16 cellular contexts compared by ENCODE assay signal in the genomic region with DNA sequence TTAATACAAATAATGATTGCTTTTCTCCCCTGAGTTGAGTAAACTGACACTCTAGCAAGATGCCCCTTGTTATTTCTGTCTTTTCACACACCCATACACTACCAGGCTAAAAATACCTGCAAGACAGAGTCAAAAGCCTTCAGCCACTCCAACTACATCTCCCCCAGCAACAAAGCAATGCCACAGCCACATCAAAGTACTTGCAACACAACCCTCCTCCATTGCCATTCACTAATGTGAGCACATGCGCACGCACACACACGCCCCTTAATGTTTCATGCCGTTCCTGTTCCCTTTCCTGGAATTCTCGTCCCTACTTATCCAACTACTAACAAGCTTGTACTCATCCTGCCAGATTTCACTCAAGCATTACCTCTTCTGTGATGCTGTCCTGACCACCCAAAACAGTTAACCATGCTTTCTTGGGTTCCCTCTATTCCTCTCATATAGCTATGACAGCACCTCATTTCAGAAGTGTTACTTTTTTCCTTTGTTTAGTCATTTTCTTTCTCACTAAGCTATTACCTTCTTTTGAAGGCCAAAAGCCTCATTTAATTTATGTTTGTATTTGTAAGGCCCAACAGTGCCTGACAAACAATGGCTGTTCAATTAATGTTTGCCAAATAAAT. TPM values are rescaled to one million over a fixed set of nuclear protein-coding genes. Genes with fewer than 3 reads are reported as not detected.
A peak's percentile ranks its signal among the peaks of the same experiment; 100 is the strongest.
DNase-seq lines count a peak whose midpoint lies in the region; ATAC-seq, FAIRE-seq and TF ChIP-seq lines count a peak whose summit lies in the region.
"Had no signal": no experiment of that assay in that cellular context is flagged by ENCODE, and none has a peak within 500 bp of the region (broad histone marks: within the 10 kb centered on the region; RNA-seq: fewer than 3 reads in every experiment).

No MANE protein-coding gene starts in this region.

- FAIRE-seq in bronchial epithelial cell (lab: Jason Lieb, UNC) = no peak
- peak; percentile 46 for FAIRE-seq in keratinocyte (lab: Jason Lieb, UNC)
- FAIRE-seq: HTR-8/SVneo had no signal

- H3K9me1 ChIP-seq in keratinocyte (ENCODE audit: control insufficient read depth, extremely low read depth, insufficient read depth, low read length) = no peaks in the 10 kb centered on the region

- TF ChIP-seq CTCF in DND-41 (IDR thresholded peaks at IDR 0.05; ENCODE audit: borderline replicate concordance, extremely low read depth, low read length, poor library complexity, severe bottlenecking) (no peak), bronchial epithelial cell (IDR thresholded peaks at IDR 0.05; ENCODE audit: insufficient read depth, low read length, severe bottlenecking) (no peak), keratinocyte (optimal IDR thresholded peaks at IDR 0.05 in 1 of 3, IDR thresholded peaks at IDR 0.05 in 1 of 3, conservative IDR thresholded peaks at IDR 0.05 in 1 of 3; ENCODE audit: extremely low read depth in 1 of 3, insufficient read depth in 2 of 3, low read length in 3 of 3) (no peak)

- H2AFZ ChIP-seq in DND-41 (ENCODE audit: low read depth, low read length) (no peak overlapping the region), keratinocyte (ENCODE audit: control insufficient read depth, low read length) (no peak overlapping the region)

- H3K9ac ChIP-seq in DND-41 (ENCODE audit: low read depth, low read length) = no peak overlapping the region
- no peak overlapping the region for H3K9ac ChIP-seq in keratinocyte (ENCODE audit: control insufficient read depth, extremely low read depth, insufficient read depth, low read length)

- H3K9me3 ChIP-seq in DND-41 (ENCODE audit: insufficient read depth, low read length, severe bottlenecking) (peaks cover 11% of the 10 kb centered on the region), keratinocyte (ENCODE audit: control insufficient read depth, low read depth, low read length) (no peaks in the 10 kb centered on the region)
- H3K9me3 ChIP-seq: testis had no signal

- H4K20me1 ChIP-seq in DND-41 (ENCODE audit: insufficient read depth, low read length) (no peaks in the 10 kb centered on the region), keratinocyte (ENCODE audit: control insufficient read depth, extremely low read depth, insufficient read depth, low read length) (peaks cover 2% of the 10 kb centered on the region)

- H3K4me2 ChIP-seq in DND-41 (ENCODE audit: insufficient read depth, low read length) (no peak overlapping the region), keratinocyte (ENCODE audit: control insufficient read depth, extremely low read depth, insufficient read depth, low read depth, low read length) (no peak overlapping the region)

- H3K27me3 ChIP-seq in DND-41 (ENCODE audit: insufficient read depth, low read length, poor library complexity) = no peaks in the 10 kb centered on the region
- H3K27me3 ChIP-seq in bronchial epithelial cell (ENCODE audit: control insufficient read depth, insufficient read depth, low read length) = no peaks in the 10 kb centered on the region
- H3K27me3 ChIP-seq in keratinocyte (ENCODE audit: control insufficient read depth, extremely low read depth, insufficient read depth, low read length) = no peaks in the 10 kb centered on the region
- H3K27me3 ChIP-seq: testis had no signal

- in situ Hi-C loops in KBM-7 (cut with MboI; ENCODE audit: low pct_unique_long_range_greater_than_20kb, low sequenced_read_pairs) = no loop called here

- H3K36me3 ChIP-seq in DND-41 (ENCODE audit: insufficient read depth, low read length) (peaks cover 22% of the 10 kb centered on the region; the same call in 1 of the 2 replicates), bronchial epithelial cell (ENCODE audit: control insufficient read depth, insufficient read depth, low read length) (no peaks in the 10 kb centered on the region), keratinocyte (ENCODE audit: control insufficient read depth in 2 of 2, extremely low read depth in 1 of 2, insufficient read depth in 2 of 2, low read length in 2 of 2) (no peaks in the 10 kb centered on the region)

- H3K27ac ChIP-seq in DND-41 (ENCODE audit: low read length) = no peak overlapping the region
- H3K27ac ChIP-seq in keratinocyte (ENCODE audit: control insufficient read depth, insufficient read depth, low read length) = no peak overlapping the region
- H3K27ac ChIP-seq: testis had no signal

- dilution Hi-C loops in keratinocyte (cut with MboI; ENCODE audit: extremely low pct_ligation_motif_present, low sequenced_read_pairs) = no loop called here

- DNase-seq in DND-41 (peak; percentile 48), KBM-7 (peak; percentile 8), bronchial epithelial cell (ENCODE audit: low read depth) (peak; percentile 67), keratinocyte (ENCODE audit: low read depth, low spot score) (no peak), T-helper 2 cell (no peak)
- DNase-seq: activated CD8-positive, alpha-beta memory T cell treated with anti-CD3 and anti-CD28 coated beads for 24 hours; caudate nucleus; effector CD4-positive, alpha-beta T cell; hippocampal formation; NCI-H1694 treated with DMSO at 0.1 percent for 48 hours; RPMI8226; testis had no signal

- H3K79me2 ChIP-seq in DND-41 (ENCODE audit: insufficient read depth, low read length) (peaks cover 5% of the 10 kb centered on the region; the same call in 1 of the 2 replicates), keratinocyte (ENCODE audit: control insufficient read depth, insufficient read depth, low read length) (no peaks in the 10 kb centered on the region)

- peaks cover 4% of the 10 kb centered on the region; the same call in 1 of the 2 replicates for H3K4me1 ChIP-seq in DND-41 (ENCODE audit: insufficient read depth, low read length)
- H3K4me1 ChIP-seq in keratinocyte (ENCODE audit: control insufficient read depth, extremely low read depth, insufficient read depth, low read length) = peaks cover 11% of the 10 kb centered on the region
- H3K4me1 ChIP-seq: testis had no signal

- no peak overlapping the region for H3K4me3 ChIP-seq in DND-41 (ENCODE audit: low read depth in 1 of 2, low read length in 2 of 2)
- no peak overlapping the region for H3K4me3 ChIP-seq in bronchial epithelial cell (ENCODE audit: low read depth, low read length)
- H3K4me3 ChIP-seq in keratinocyte (ENCODE audit: control insufficient read depth in 2 of 3, extremely low read depth in 1 of 3, insufficient read depth in 2 of 3, low read depth in 1 of 3, low read length in 3 of 3) = no peak overlapping the region
- H3K4me3 ChIP-seq: testis had no signal

- ATAC-seq in DND-41 (ENCODE audit: insufficient read depth, low read depth) (peak; percentile 91), GM18907 (IDR thresholded peaks at IDR 0.05; ENCODE audit: unreplicated experiment) (no peak), HG03045 (IDR thresholded peaks at IDR 0.05; ENCODE audit: unreplicated experiment) (no peak)
- ATAC-seq: sciatic nerve had no signal

RNA-seq across cellular contexts. Expression of gene SLC25A12, which starts 29.6 kb away (rescaled TPM):
- total RNA-seq in bronchial epithelial cell = 7.2 and 9.5 TPM in 2 replicates
- polyA plus RNA-seq in keratinocyte = 19.3 to 27.7 TPM (median 24.1 TPM) in 3 replicates
- polyA plus RNA-seq in keratinocyte (2011; ENCODE audit: low read depth) = 4.9 TPM
- 12.9 and 20.7 TPM in 2 replicates for polyA plus RNA-seq in keratinocyte (2011; cell fraction: cytosol; rRNA removed)
- 26.7 and 28.8 TPM in 2 replicates for polyA plus RNA-seq in keratinocyte (2011; cell fraction: nucleus; rRNA removed)
- polyA plus RNA-seq in keratinocyte (2012; ENCODE audit: low replicate concordance) = 7.9 and 11.2 TPM in 2 replicates
- 7.7 to 25.8 TPM (median 22.1 TPM) in 3 replicates for polyA minus RNA-seq in keratinocyte
- polyA minus RNA-seq in keratinocyte (2011; cell fraction: cytosol; rRNA and poly(A)+ RNA removed) = 11.9 TPM
- polyA minus RNA-seq in keratinocyte (2011; cell fraction: nucleus; rRNA and poly(A)+ RNA removed) = 16.7 and 25.5 TPM in 2 replicates

RNA-seq across cellular contexts. Expression of gene HAT1, which starts 57.8 kb away (rescaled TPM):
- total RNA-seq in bronchial epithelial cell = 25.8 and 30.0 TPM in 2 replicates
- 40.8 to 91.2 TPM (median 44.9 TPM) in 3 replicates for polyA plus RNA-seq in keratinocyte
- polyA plus RNA-seq in keratinocyte (2011; ENCODE audit: low read depth) = 51.2 TPM
- 35.9 and 70.6 TPM in 2 replicates for polyA plus RNA-seq in keratinocyte (2011; cell fraction: cytosol; rRNA removed)
- 37.0 and 53.0 TPM in 2 replicates for polyA plus RNA-seq in keratinocyte (2011; cell fraction: nucleus; rRNA removed)
- polyA plus RNA-seq in keratinocyte (2012; ENCODE audit: low replicate concordance) = 31.4 and 45.8 TPM in 2 replicates
- 4.8 to 39.7 TPM (median 15.5 TPM) in 3 replicates for polyA minus RNA-seq in keratinocyte
- 15.3 TPM for polyA minus RNA-seq in keratinocyte (2011; cell fraction: cytosol; rRNA and poly(A)+ RNA removed)
- polyA minus RNA-seq in keratinocyte (2011; cell fraction: nucleus; rRNA and poly(A)+ RNA removed) = 9.8 and 19.2 TPM in 2 replicates

Comparison
In these comparisons a context has a peak if more than half of its experiments do, and no peak if none do; other contexts are left out.
1. DNase-seq: peak in DND-41 (single experiment), KBM-7 (single experiment) and bronchial epithelial cell (single experiment); none in keratinocyte (single experiment) and T-helper 2 cell (0 of 5).